In genomic region chr1:9454494-9455066, GRCh38 we compare ENCODE assay signal across 15 cellular contexts.
"Had no signal": no experiment of that assay in that cellular context is flagged by ENCODE, and none has a peak within 500 bp of the region (broad histone marks: within the 10 kb centered on the region; RNA-seq: fewer than 3 reads in every experiment).

No MANE protein-coding gene starts in this region.

- H3K4me3 ChIP-seq: lower lobe of right lung, pancreas, tibial nerve had no signal

- H3K9me3 ChIP-seq: heart left ventricle, lower lobe of right lung, pancreas, tibial nerve had no signal

- H3K36me3 ChIP-seq: heart left ventricle, lower lobe of right lung, pancreas, tibial nerve had no signal

- ATAC-seq: heart left ventricle; lower lobe of right lung; pancreas; stimulated activated naive B cell treated with anti-CD40 and anti-IgM and Interleukin-4, amounts not matched to agents 10 μg/mL and 1 μg/mL and 100 μg/mL, for 72 hours had no signal

- H3K4me1 ChIP-seq: lower lobe of right lung had no signal

- H3K27me3 ChIP-seq: heart left ventricle, pancreas, tibial nerve had no signal

- DNase-seq: activated CD4-positive, CD25-positive, alpha-beta regulatory T cell treated with anti-CD3 and anti-CD28 coated beads, Interleukin-2, amount 50 U/mL, for 72 hours; activated naive CD4-positive, alpha-beta T cell; activated T-cell treated with anti-CD3 and anti-CD28 coated beads for 4 hours; aorta; immature natural killer cell; lower lobe of right lung; pancreas; retina; stimulated activated CD4-positive, alpha-beta T cell treated with anti-CD3 and anti-CD28 coated beads, Interleukin-2, amount 100 ng/mL, for 48 hours; stimulated activated naive B cell treated with anti-CD40 and anti-IgM and Interleukin-4, amounts not matched to agents 10 μg/mL and 1 μg/mL and 100 μg/mL, for 72 hours; substantia nigra had no signal

- FAIRE-seq: frontal cortex, pancreas had no signal

- H3K27ac ChIP-seq: epithelial cell of prostate, heart left ventricle, lower lobe of right lung, pancreas had no signal
